In the genomic region with DNA sequence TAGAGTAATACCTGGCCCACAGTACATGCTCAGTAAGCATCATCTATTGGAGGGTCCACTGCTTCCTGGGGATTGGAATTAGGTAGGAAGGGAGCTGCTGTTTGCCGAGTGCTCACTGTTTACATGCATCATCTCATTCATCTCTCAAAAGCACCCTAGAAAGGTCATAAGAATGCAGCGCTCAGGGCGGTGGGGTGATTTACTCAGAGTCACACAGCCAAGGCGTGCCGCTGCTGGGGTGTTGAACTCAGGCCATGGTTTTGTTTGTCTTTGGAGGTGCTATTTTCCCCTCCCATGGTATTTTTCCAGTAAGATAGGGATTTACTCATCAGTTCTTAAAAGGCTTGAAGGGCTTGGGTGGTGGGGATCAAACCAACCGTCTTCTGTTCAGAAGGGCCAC, we compare ENCODE assay signal across 17 cellular contexts.
"Had no signal": no experiment of that assay in that cellular context is flagged by ENCODE, and none has a peak within 500 bp of the region (broad histone marks: within the 10 kb centered on the region; RNA-seq: fewer than 3 reads in every experiment).

No MANE protein-coding gene starts in this region.

- ATAC-seq: body of pancreas had no signal

- DNase-seq: activated naive CD4-positive, alpha-beta T cell treated with anti-CD3 and anti-CD28 coated beads, Interleukin-2, amount 10 ng/mL, durations not matched to agents 7 days and 5 days; amniotic stem cell; body of pancreas; colonic mucosa; foreskin fibroblast; kidney; left ventricle myocardium inferior; occipital lobe; stimulated activated naive CD4-positive, alpha-beta T cell; T-helper 9 cell had no signal

- H3K9me3 Mint-ChIP-seq: activated naive CD4-positive, alpha-beta T cell treated with anti-CD3 and anti-CD28 coated beads, Interleukin-2, amount 10 ng/mL, durations not matched to agents 7 days and 5 days; memory B cell; nephron; type B pancreatic cell had no signal

- H3K9me3 ChIP-seq: body of pancreas, colonic mucosa, left ventricle myocardium inferior, right atrium auricular region, suprapubic skin had no signal

- H3K4me1 ChIP-seq: colonic mucosa had no signal

- H3K27ac ChIP-seq: body of pancreas, colonic mucosa, left ventricle myocardium inferior, SK-N-MC, suprapubic skin had no signal

- H3K27ac Mint-ChIP-seq: activated naive CD4-positive, alpha-beta T cell treated with anti-CD3 and anti-CD28 coated beads, Interleukin-2, amount 10 ng/mL, durations not matched to agents 7 days and 5 days; memory B cell; type B pancreatic cell had no signal

- H3K4me3 ChIP-seq: body of pancreas, colonic mucosa, left ventricle myocardium inferior, right atrium auricular region, skin epidermis, suprapubic skin had no signal

- H3K36me3 ChIP-seq: colonic mucosa, left ventricle myocardium inferior, right atrium auricular region, suprapubic skin had no signal

- H3K27me3 ChIP-seq: body of pancreas, colonic mucosa, right atrium auricular region, suprapubic skin had no signal

- H3K4me3 Mint-ChIP-seq: activated naive CD4-positive, alpha-beta T cell treated with anti-CD3 and anti-CD28 coated beads, Interleukin-2, amount 10 ng/mL, durations not matched to agents 7 days and 5 days; memory B cell; type B pancreatic cell had no signal

- H3K27me3 Mint-ChIP-seq: activated naive CD4-positive, alpha-beta T cell treated with anti-CD3 and anti-CD28 coated beads, Interleukin-2, amount 10 ng/mL, durations not matched to agents 7 days and 5 days had no signal
